8 cellular contexts compared by ENCODE assay signal in the genomic region with DNA sequence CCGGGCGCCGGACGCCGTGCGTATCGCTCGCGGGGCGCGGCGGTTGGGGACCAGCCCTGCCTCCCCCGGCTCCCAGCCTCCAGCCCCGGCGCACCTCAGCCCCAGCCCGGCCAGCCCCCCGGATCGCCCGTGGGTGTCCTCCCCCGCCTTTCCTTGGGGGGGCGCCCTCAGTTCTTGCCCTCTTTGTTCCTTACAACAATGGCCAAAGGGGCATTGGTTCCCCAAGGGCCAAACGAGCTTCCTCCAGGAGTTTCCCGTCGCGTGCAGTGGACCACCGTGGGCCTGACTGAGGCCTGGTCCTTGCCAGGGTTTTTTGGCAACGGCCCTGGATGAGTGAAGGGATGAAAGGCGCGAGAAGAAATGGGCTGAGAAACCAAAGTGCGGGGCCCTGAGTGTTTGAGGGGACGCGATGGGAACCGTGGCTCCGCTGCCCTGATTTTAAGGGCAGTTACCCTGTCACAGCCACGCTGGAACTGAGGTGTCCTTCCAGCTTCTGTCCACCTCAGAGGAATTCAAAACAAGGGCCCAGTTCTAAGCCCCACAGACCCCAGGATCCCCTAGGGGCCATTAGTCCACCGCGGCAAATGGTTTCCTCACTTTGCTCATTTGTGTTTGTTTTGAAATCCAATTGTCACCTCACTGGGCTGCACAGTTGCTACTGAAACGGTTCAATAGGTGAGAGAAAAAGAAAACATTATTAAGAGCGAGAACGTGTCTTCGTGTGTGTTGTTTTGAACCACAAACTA. TPM values are rescaled to one million over a fixed set of nuclear protein-coding genes. Genes with fewer than 3 reads are reported as not detected.
DNase-seq lines count a peak whose midpoint lies in the region; ATAC-seq and TF ChIP-seq lines count a peak whose summit lies in the region.

No MANE protein-coding gene starts in this region.

- no peak overlapping the region for H3K4me3 Mint-ChIP-seq in natural killer cell

- TF ChIP-seq CTCF in natural killer cell (IDR thresholded peaks at IDR 0.05): no peak

- ATAC-seq in GM19463 (IDR thresholded peaks at IDR 0.05; ENCODE audit: unreplicated experiment): no peak
- ATAC-seq in GM18498 (IDR thresholded peaks at IDR 0.05; ENCODE audit: unreplicated experiment): no peak
- no peak for ATAC-seq in natural killer cell

- intact Hi-C loops in natural killer cell (cut with micrococcal nuclease): no loop called here

- no peaks in the 10 kb centered on the region for H3K36me3 Mint-ChIP-seq in natural killer cell

- H3K9me3 Mint-ChIP-seq in natural killer cell: no peaks in the 10 kb centered on the region

- peaks cover 48 to 60% of the 10 kb centered on the region in 2 donors for H3K27me3 Mint-ChIP-seq in natural killer cell (ENCODE audit: low read depth in 2 of 2)

- peaks cover 10% of the 10 kb centered on the region for H3K4me1 ChIP-seq in mononuclear cell (ENCODE audit: insufficient read depth, low read length)

- H3K4me1 Mint-ChIP-seq in natural killer cell: peaks cover 0 to 8% of the 10 kb centered on the region in 2 donors

- H3K27me3 ChIP-seq in mononuclear cell (ENCODE audit: insufficient read depth, low read length): peaks cover 48% of the 10 kb centered on the region

- H3K9me3 ChIP-seq in mononuclear cell (ENCODE audit: low read depth, low read length): no peaks in the 10 kb centered on the region

- DNase-seq in EL (peak; percentile 18), NCI-H2227 (lab: John Stamatoyannopoulos, UW; ENCODE audit: unreplicated experiment) (peak; percentile 18), dermis blood vessel endothelial cell (peak; percentile 9), natural killer cell (no peak)
- no peak for DNase-seq in NK-92 treated with Interleukin-12 subunit alpha and Interleukin-12 subunit beta, amount 100 ng/mL, for 24 hours (lab: John Stamatoyannopoulos, UW)

- H3K27ac Mint-ChIP-seq in natural killer cell: no peak overlapping the region

- peak overlapping the region; percentile 26 for H3K4me3 ChIP-seq in mononuclear cell (ENCODE audit: low read length)

RNA-seq across cellular contexts. Expression of a gene that starts 1.4 kb away (rescaled TPM):
- total RNA-seq in dermis blood vessel endothelial cell (under 0.01 and 0.05 TPM in 2 replicates), mononuclear cell (1.2 TPM), natural killer cell (1 to 10 TPM in 2 of 3 donors, under 1 TPM in 1; 0.78 to 1.4 (median 1.1) TPM)

Comparison
In these comparisons a context has a peak if more than half of its experiments do, and no peak if none do; other contexts are left out.
1. DNase-seq: peak in EL (single experiment), NCI-H2227 (single experiment) and dermis blood vessel endothelial cell (single experiment); none in NK-92 treated with Interleukin-12 subunit alpha and Interleukin-12 subunit beta, amount 100 ng/mL, for 24 hours (single experiment) and natural killer cell (single experiment).